In the genomic region with DNA sequence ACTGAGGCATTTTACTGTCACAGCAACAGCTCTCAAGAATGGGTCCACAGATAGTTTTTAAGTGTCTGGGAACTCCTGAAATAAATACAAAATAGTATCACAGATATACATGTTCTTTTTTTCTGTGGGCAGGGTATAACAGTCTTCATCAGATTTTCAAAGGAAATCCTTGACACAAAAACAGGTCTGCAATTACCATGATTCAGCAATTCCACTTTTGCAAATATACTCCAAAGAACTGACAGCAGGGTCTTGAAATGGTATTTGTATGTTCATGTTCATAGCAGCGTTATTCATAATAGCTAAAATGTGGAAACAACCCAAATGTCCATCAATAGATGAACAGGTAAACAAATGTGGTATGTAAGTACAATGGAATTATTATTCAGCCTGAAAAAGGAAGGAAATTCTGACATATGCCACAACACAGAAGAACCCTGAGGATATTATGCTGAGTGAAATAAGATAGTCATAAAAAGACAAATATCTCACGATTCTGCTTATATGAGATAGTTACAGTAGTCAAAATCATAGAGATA, we compare ENCODE assay signal across 14 cellular contexts.
A peak's percentile ranks its signal among the peaks of the same experiment; 100 is the strongest.
DNase-seq lines count a peak whose midpoint lies in the region; ATAC-seq and TF ChIP-seq lines count a peak whose summit lies in the region.
"Had no signal": no experiment of that assay in that cellular context is flagged by ENCODE, and none has a peak within 500 bp of the region (broad histone marks: within the 10 kb centered on the region; RNA-seq: fewer than 3 reads in every experiment).

No MANE protein-coding gene starts in this region.

- no peak overlapping the region for H2BK120ac ChIP-seq in trophoblast cell (ENCODE audit: insufficient read depth, low read length, poor library complexity)

- H3K4me2 ChIP-seq in PC-3 (ENCODE audit: low read length) (peak overlapping the region; percentile 24), trophoblast cell (ENCODE audit: low read length) (no peak overlapping the region)

- H3K14ac ChIP-seq in trophoblast cell (ENCODE audit: low read length): no peak overlapping the region

- H3K36me3 ChIP-seq in PC-3 (ENCODE audit: low read depth, low read length) (peaks cover 4% of the 10 kb centered on the region; the same call in 1 of the 2 replicates), skeletal muscle tissue (ENCODE audit: control insufficient read depth in 3 of 3, insufficient read depth in 3 of 3, low read length in 3 of 3) (peaks cover 2 to 36% (median 21%) of the 10 kb centered on the region in 3 donors), trophoblast cell (ENCODE audit: control insufficient read depth in 1 of 2, insufficient read depth in 2 of 2, low read length in 2 of 2) (peaks cover 5 to 8% of the 10 kb centered on the region in 2 experiments)

- POLR2A ChIA-PET in activated CD4-positive, alpha-beta T cell treated with anti-CD3 and anti-CD28 coated beads for 36 hours (lab: Charles Lee): no interaction called here
- POLR2A ChIA-PET in PC-3 (lab: Charles Lee; ENCODE audit: unreplicated experiment): interaction anchor here (0.6 to 0.7 kb wide), 2 partner anchors 9 to 371 kb away, joined by 3 read pairs; no protein-coding TSS in a partner anchor

- no peak overlapping the region for H3K9ac ChIP-seq in PC-3 (ENCODE audit: low read length)
- H3K9ac ChIP-seq in skeletal muscle tissue (ENCODE audit: low read depth in 1 of 3, low read length in 3 of 3): no peak overlapping the region
- no peak overlapping the region for H3K9ac ChIP-seq in trophoblast cell (ENCODE audit: low read length)

- no CpG with 5 or more reads among the region's 2 CpGs for WGBS in trophoblast cell (ENCODE audit: extremely low coverage, insufficient coverage, insufficient read length)

- H3K27ac ChIP-seq in PC-3 (ENCODE audit: low read length) (peak overlapping the region; percentile 9; the same call in 1 of the 2 replicates), skeletal muscle tissue (ENCODE audit: low read depth, low read length) (peak overlapping the region; percentile 15), trophoblast cell (ENCODE audit: low read depth, low read length) (no peak overlapping the region)

- H3K27me3 Mint-ChIP-seq in activated CD4-positive, alpha-beta T cell treated with anti-CD3 and anti-CD28 coated beads for 36 hours: no peaks in the 10 kb centered on the region

- no peaks in the 10 kb centered on the region for H3K9me3 ChIP-seq in PC-3 (ENCODE audit: low read length)
- no peaks in the 10 kb centered on the region for H3K9me3 ChIP-seq in skeletal muscle tissue (ENCODE audit: control insufficient read depth in 3 of 3, low read length in 3 of 3)
- H3K9me3 ChIP-seq in trophoblast cell (ENCODE audit: insufficient read depth, low read depth, low read length): no peaks in the 10 kb centered on the region

- H4K20me1 ChIP-seq in PC-3 (ENCODE audit: low read length): no peaks in the 10 kb centered on the region

- no peak overlapping the region for H2AFZ ChIP-seq in PC-3 (ENCODE audit: low read length)
- no peak overlapping the region for H2AFZ ChIP-seq in trophoblast cell (ENCODE audit: insufficient read depth, low read length, poor library complexity)

- in situ Hi-C loops in GM13976 (cut with MboI; ENCODE audit: low sequenced_read_pairs, unreplicated experiment): no loop called here

- H3K79me1 ChIP-seq in trophoblast cell (ENCODE audit: low read length): no peaks in the 10 kb centered on the region

- H4K91ac ChIP-seq in trophoblast cell (ENCODE audit: low read depth, low read length): no peak overlapping the region

- TF ChIP-seq CTCF in PC-3 (conservative IDR thresholded peaks at IDR 0.05; ENCODE audit: low read depth, low read length) (no peak), GM13976 (IDR thresholded peaks at IDR 0.05; ENCODE audit: borderline replicate concordance, control extremely low read depth, extremely low read depth, insufficient read depth, missing control alignments) (no peak)

- H2BK5ac ChIP-seq in trophoblast cell (ENCODE audit: low read depth, low read length, poor library complexity): no peak overlapping the region

- H3K4ac ChIP-seq in trophoblast cell (ENCODE audit: low read depth, low read length): no peak overlapping the region

- H3K27me3 ChIP-seq in PC-3 (ENCODE audit: low read length) (no peaks in the 10 kb centered on the region), skeletal muscle tissue (ENCODE audit: control insufficient read depth in 3 of 3, insufficient read depth in 3 of 3, low read length in 3 of 3) (no peaks in the 10 kb centered on the region), trophoblast cell (ENCODE audit: insufficient read depth, low read length) (no peaks in the 10 kb centered on the region)

- H3K9me3 Mint-ChIP-seq in activated CD4-positive, alpha-beta T cell treated with anti-CD3 and anti-CD28 coated beads for 36 hours (ENCODE audit: low read depth): no peaks in the 10 kb centered on the region
- H3K9me3 Mint-ChIP-seq: activated naive CD4-positive, alpha-beta T cell treated with anti-CD3 and anti-CD28 coated beads, Interleukin-2, amount 50 U/mL, for 72 hours had no signal

- no peak overlapping the region for H2BK12ac ChIP-seq in trophoblast cell (ENCODE audit: low read length)

- intact Hi-C loops in activated CD4-positive, alpha-beta T cell treated with anti-CD3 and anti-CD28 coated beads for 36 hours (cut with DNase I, micrococcal nuclease): loop anchor here in 1 of 2 experiments (5.0 kb wide), 1 partner anchor 83 kb away; the partner anchor contains the start of gene EPS15
- intact Hi-C loops in PC-3 (cut with micrococcal nuclease): no loop called here

- no peaks in the 10 kb centered on the region for H3K9me2 ChIP-seq in PC-3 (replicated peaks; ENCODE audit: low read length)

- H2AK5ac ChIP-seq in trophoblast cell (ENCODE audit: low read length): no peak overlapping the region

- H4K12ac ChIP-seq in trophoblast cell (ENCODE audit: low read depth, low read length): no peak overlapping the region

- H3K27ac Mint-ChIP-seq in activated CD4-positive, alpha-beta T cell treated with anti-CD3 and anti-CD28 coated beads for 36 hours: peak overlapping the region; percentile 45

- H3K4me1 ChIP-seq in PC-3 (ENCODE audit: insufficient read depth, low read length) (peaks cover 12% of the 10 kb centered on the region), skeletal muscle tissue (ENCODE audit: control insufficient read depth in 3 of 3, insufficient read depth in 3 of 3, low read length in 3 of 3) (no peaks in the 10 kb centered on the region), trophoblast cell (ENCODE audit: control insufficient read depth in 1 of 2, insufficient read depth in 2 of 2, low read length in 2 of 2) (peaks cover 0 to 2% of the 10 kb centered on the region in 2 experiments)

- no peaks in the 10 kb centered on the region for H3K79me2 ChIP-seq in PC-3 (ENCODE audit: low read length)
- H3K79me2 ChIP-seq in trophoblast cell (ENCODE audit: control insufficient read depth, insufficient read depth, low read length, poor library complexity): no peaks in the 10 kb centered on the region

- no peak overlapping the region for H3K23ac ChIP-seq in trophoblast cell (ENCODE audit: low read length)

- ATAC-seq in activated CD4-positive, alpha-beta T cell treated with anti-CD3 and anti-CD28 coated beads for 36 hours: no peak
- ATAC-seq in PC-3: peak; percentile 33
- ATAC-seq: activated CD4-positive, CD25-positive, alpha-beta regulatory T cell treated with anti-CD3 and anti-CD28 coated beads, Interleukin-2, amount 50 U/mL, for 24 hours; activated naive CD4-positive, alpha-beta T cell treated with anti-CD3 and anti-CD28 coated beads, Interleukin-2, amount 50 U/mL, for 72 hours had no signal

- H3K4me3 Mint-ChIP-seq in activated CD4-positive, alpha-beta T cell treated with anti-CD3 and anti-CD28 coated beads for 36 hours: no peak overlapping the region

- no peak for DNase-seq in activated CD4-positive, alpha-beta T cell treated with anti-CD3 and anti-CD28 coated beads for 36 hours
- no peak for DNase-seq in activated CD4-positive, alpha-beta T cell treated with anti-CD3 and anti-CD28 coated beads for 4 hours
- no peak for DNase-seq in PC-3
- DNase-seq in dermis microvascular lymphatic vessel endothelial cell (ENCODE audit: low read depth in 2 of 2): peak; percentile 60 to 81
- DNase-seq in T-helper 9 cell: no peak
- DNase-seq in GM13976 (ENCODE audit: low spot score): no peak
- DNase-seq in trophoblast cell: no peak
- DNase-seq: effector memory CD4-positive, alpha-beta T cell; hypothalamus; NCI-H2029 treated with DMSO at 0.1 percent for 48 hours; stimulated activated CD8-positive, alpha-beta memory T cell treated with anti-CD3 and anti-CD28 coated beads, Interleukin-4, amount 100 ng/mL, for 48 hours had no signal

- no peak overlapping the region for H3K18ac ChIP-seq in trophoblast cell (ENCODE audit: low read length)

- BruUV-seq in PC-3 (replicated peaks; lab: Mats Ljungman, UMichigan): no TSS peak

- H4K8ac ChIP-seq in trophoblast cell (ENCODE audit: low read depth, low read length): no peak overlapping the region

- no peaks in the 10 kb centered on the region for H3F3A ChIP-seq in PC-3 (ENCODE audit: low read length, unreplicated experiment)

- H3K4me1 Mint-ChIP-seq in activated CD4-positive, alpha-beta T cell treated with anti-CD3 and anti-CD28 coated beads for 36 hours: peaks cover 28% of the 10 kb centered on the region

- H3K4me3 ChIP-seq in PC-3 (ENCODE audit: low read length) (no peak overlapping the region), skeletal muscle tissue (ENCODE audit: low read length in 3 of 3) (no peak overlapping the region), trophoblast cell (ENCODE audit: low read depth, low read length) (no peak overlapping the region)

- CTCF ChIA-PET in activated CD4-positive, alpha-beta T cell treated with anti-CD3 and anti-CD28 coated beads for 36 hours (lab: Charles Lee): interaction anchor here (0.8 to 1.2 kb wide), 2 partner anchors 11 to 27 kb away, joined by 3 to 5 read pairs; no protein-coding TSS in a partner anchor
- CTCF ChIA-PET in PC-3 (lab: Charles Lee): no interaction called here

- H3K36me3 Mint-ChIP-seq in activated CD4-positive, alpha-beta T cell treated with anti-CD3 and anti-CD28 coated beads for 36 hours (ENCODE audit: low read depth): peaks cover 26% of the 10 kb centered on the region

Comparison
In these comparisons a context has a peak if more than half of its experiments do, and no peak if none do; other contexts are left out.
1. DNase-seq: peak in dermis microvascular lymphatic vessel endothelial cell (2 of 2); none in activated CD4-positive, alpha-beta T cell treated with anti-CD3 and anti-CD28 coated beads for 36 hours (single experiment), activated CD4-positive, alpha-beta T cell treated with anti-CD3 and anti-CD28 coated beads for 4 hours (0 of 2), PC-3 (single experiment), T-helper 9 cell (single experiment), GM13976 (single experiment) and trophoblast cell (0 of 2).